11 cellular contexts compared by ENCODE assay signal in the genomic region with DNA sequence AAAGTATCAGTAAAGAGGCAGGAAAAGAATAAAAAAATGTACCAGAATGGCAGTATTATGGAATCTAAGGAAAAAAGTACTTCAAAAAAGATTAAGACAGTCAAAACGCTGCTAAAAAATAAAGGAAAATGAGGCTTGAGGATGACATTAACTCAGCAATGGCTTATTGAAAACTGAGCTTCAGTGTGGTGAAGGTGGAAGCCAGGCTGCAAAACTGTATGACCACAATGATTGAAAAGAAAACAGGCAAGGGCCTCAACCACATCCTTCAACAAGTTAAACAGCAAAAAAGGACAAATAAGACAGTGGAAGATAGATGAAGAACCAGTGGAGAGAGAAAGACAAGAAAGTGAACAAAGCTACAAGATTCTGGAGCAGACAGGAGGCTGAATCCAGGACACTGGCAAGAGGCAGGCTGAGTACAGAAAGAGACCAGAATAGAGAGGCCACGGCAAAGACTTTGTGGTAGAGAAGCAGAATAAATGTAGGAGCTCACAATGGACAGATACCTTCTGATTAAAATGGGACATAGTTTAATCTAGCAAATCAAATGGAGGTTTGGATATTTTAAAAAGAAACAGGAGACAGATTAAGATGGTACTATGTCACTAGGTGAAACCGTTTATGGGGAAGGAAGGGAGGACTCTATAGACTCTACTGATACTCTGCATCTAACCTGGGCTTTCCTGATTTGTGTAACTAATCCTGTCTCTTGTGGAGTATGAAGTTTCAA.
A peak's percentile ranks its signal among the peaks of the same experiment; 100 is the strongest.
DNase-seq lines count a peak whose midpoint lies in the region; ATAC-seq and TF ChIP-seq lines count a peak whose summit lies in the region.
"Had no signal": no experiment of that assay in that cellular context is flagged by ENCODE, and none has a peak within 500 bp of the region (broad histone marks: within the 10 kb centered on the region; RNA-seq: fewer than 3 reads in every experiment).

No MANE protein-coding gene starts in this region.

- no peak for TF ChIP-seq CTCF in heart left ventricle (IDR thresholded peaks at IDR 0.05)

- H3K4me1 ChIP-seq in heart left ventricle = peaks cover 0 to 19% (median 10%) of the 10 kb centered on the region in 12 donors

- no peak for TF ChIP-seq POLR2A in heart left ventricle (IDR thresholded peaks at IDR 0.05)

- DNase-seq in heart left ventricle (no peak), Right ventricle myocardium inferior (ENCODE audit: missing footprints) (no peak), amniotic epithelial cell (ENCODE audit: low read depth) (peak; percentile 18), renal cortical epithelial cell (ENCODE audit: low read depth) (peak; percentile 39), DMS79 treated with DMSO at 0.1 percent for 48 hours (lab: John Stamatoyannopoulos, UW) (no peak), NCI-H524 (lab: John Stamatoyannopoulos, UW) (no peak), NCI-H526 treated with DMSO at 0.1 percent for 48 hours (lab: John Stamatoyannopoulos, UW) (no peak)
- DNase-seq: activated naive CD8-positive, alpha-beta T cell treated with anti-CD3 and anti-CD28 coated beads, Interleukin-2, amount 50 U/mL, for 24 hours; GF-D8; WERI-Rb-1 had no signal

- ATAC-seq in heart left ventricle (peak in 3 of 4 donors; percentile 20 to 44 (median 21)), Right ventricle myocardium inferior (no peak), HG03066 (IDR thresholded peaks at IDR 0.05; ENCODE audit: low read depth, unreplicated experiment) (peak; percentile 66)
- ATAC-seq: activated naive CD8-positive, alpha-beta T cell treated with anti-CD3 and anti-CD28 coated beads, Interleukin-2, amount 50 U/mL, for 24 hours had no signal

- no peaks in the 10 kb centered on the region for H3K27me3 ChIP-seq in heart left ventricle

- H3K36me3 ChIP-seq in heart left ventricle = peaks cover 0 to 100% (median 62%) of the 10 kb centered on the region in 9 donors

- intact Hi-C loops in heart left ventricle (cut with DNase I) = loop anchor here in 1 of 10 donors (5.0 kb wide), 1 partner anchor 191 kb away; no protein-coding TSS in a partner anchor
- intact Hi-C loops in Right ventricle myocardium inferior (cut with DNase I) = no loop called here

- no peaks in the 10 kb centered on the region for H3K9me3 ChIP-seq in heart left ventricle

- WGBS in heart left ventricle, 4 donors = 60 to 63% (median 62%) methylated on average over 3 of the region's 3 CpGs

- H3K4me3 ChIP-seq in heart left ventricle = no peak overlapping the region

- H3K27ac ChIP-seq in heart left ventricle = peak overlapping the region in 7 of 12 donors; percentile 6 to 53 (median 38)
- H3K27ac ChIP-seq: WERI-Rb-1 had no signal

Comparison
In these comparisons a context has a peak if more than half of its experiments do, and no peak if none do; other contexts are left out.
1. DNase-seq: peak in amniotic epithelial cell (single experiment) and renal cortical epithelial cell (single experiment); none in heart left ventricle (0 of 5), Right ventricle myocardium inferior (single experiment), DMS79 treated with DMSO at 0.1 percent for 48 hours (single experiment), NCI-H524 (0 of 2) and NCI-H526 treated with DMSO at 0.1 percent for 48 hours (single experiment).